9 cellular contexts compared by ENCODE assay signal in the genomic region with DNA sequence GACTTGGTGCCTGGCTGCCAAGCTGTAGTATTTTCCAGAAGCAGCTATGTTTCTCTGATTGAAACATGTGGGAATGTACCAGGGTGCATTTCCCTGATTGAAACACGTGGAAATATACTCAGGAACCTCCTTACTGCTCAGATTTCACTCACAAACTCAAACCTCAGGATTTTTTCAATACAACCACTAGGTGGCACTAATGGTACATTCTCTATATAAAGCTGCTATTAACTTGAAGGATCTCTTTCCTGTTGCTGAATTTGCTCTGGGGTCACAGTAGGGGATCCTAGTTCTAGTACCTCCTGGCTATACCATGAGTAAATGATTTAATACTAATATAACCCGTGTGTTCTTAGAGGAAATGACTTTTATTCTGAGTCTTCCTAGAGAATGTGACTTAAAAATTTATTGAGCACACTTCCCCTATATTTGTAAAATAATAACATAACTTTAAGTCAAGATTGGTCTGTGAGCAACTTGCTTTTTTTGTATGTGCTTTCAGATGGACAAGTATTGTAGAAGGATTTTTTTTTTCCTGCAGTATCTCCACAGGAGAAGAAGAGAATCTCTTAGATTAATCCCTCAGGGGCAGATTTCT.
A peak's percentile ranks its signal among the peaks of the same experiment; 100 is the strongest.
DNase-seq lines count a peak whose midpoint lies in the region; ATAC-seq, FAIRE-seq and TF ChIP-seq lines count a peak whose summit lies in the region.
"Had no signal": no experiment of that assay in that cellular context is flagged by ENCODE, and none has a peak within 500 bp of the region (broad histone marks: within the 10 kb centered on the region; RNA-seq: fewer than 3 reads in every experiment).

No MANE protein-coding gene starts in this region.

- H3K27me3 Mint-ChIP-seq in brain = no peaks in the 10 kb centered on the region
- H3K27me3 Mint-ChIP-seq: dendritic cell treated with granulocyte-macrophage colony-stimulating factor and Interleukin-4, amounts not matched to agents 40 ng/mL and 50 ng/mL, for 4 days had no signal

- ATAC-seq in HG03378 (IDR thresholded peaks at IDR 0.05; ENCODE audit: unreplicated experiment) = peak; percentile 87
- no peak for ATAC-seq in GM18520 (IDR thresholded peaks at IDR 0.05; ENCODE audit: unreplicated experiment)
- no peak for ATAC-seq in HG03135 (IDR thresholded peaks at IDR 0.05; ENCODE audit: unreplicated experiment)

- H3K9me3 Mint-ChIP-seq in brain = peaks cover 2 to 19% (median 8%) of the 10 kb centered on the region in 5 experiments
- H3K9me3 Mint-ChIP-seq: dendritic cell treated with granulocyte-macrophage colony-stimulating factor and Interleukin-4, amounts not matched to agents 40 ng/mL and 50 ng/mL, for 4 days had no signal

- H3K27ac ChIP-seq in 22Rv1 = no peak overlapping the region

- TF ChIP-seq CTCF in 22Rv1 (IDR thresholded peaks at IDR 0.05) (peak; percentile 84), brain (conservative IDR thresholded peaks at IDR 0.05) (peak; percentile 65 to 80)

- H3K4me3 Mint-ChIP-seq in brain = no peak overlapping the region
- H3K4me3 Mint-ChIP-seq: dendritic cell treated with granulocyte-macrophage colony-stimulating factor and Interleukin-4, amounts not matched to agents 40 ng/mL and 50 ng/mL, for 4 days had no signal

- FAIRE-seq in GM12892 (lab: Jason Lieb, UNC) = peak; percentile 58

- no peaks in the 10 kb centered on the region for H3K4me1 Mint-ChIP-seq in brain

- DNase-seq in GM12892 (ENCODE audit: insufficient read length) (no peak), NCI-H446 (lab: John Stamatoyannopoulos, UW) (peak; percentile 43 to 71), kidney tubule cell (ENCODE audit: low spot score) (peak; percentile 64)

- H3K36me3 Mint-ChIP-seq in brain = no peaks in the 10 kb centered on the region

- no peak for TF ChIP-seq POLR2A in GM12892 (IDR thresholded peaks at IDR 0.05; ENCODE audit: low read depth, low read length)

- no peak overlapping the region for H3K27ac Mint-ChIP-seq in brain
- H3K27ac Mint-ChIP-seq: dendritic cell treated with granulocyte-macrophage colony-stimulating factor and Interleukin-4, amounts not matched to agents 40 ng/mL and 50 ng/mL, for 4 days had no signal
